ENCODE assay signal across 14 cellular contexts in genomic region chr1:161096015-161096414, GRCh38. TPM values are rescaled to one million over a fixed set of nuclear protein-coding genes. Genes with fewer than 3 reads are reported as not detected.
DNase-seq lines count a peak whose midpoint lies in the region; ATAC-seq and TF ChIP-seq lines count a peak whose summit lies in the region.
"Had no signal": no experiment of that assay in that cellular context is flagged by ENCODE, and none has a peak within 500 bp of the region (broad histone marks: within the 10 kb centered on the region; RNA-seq: fewer than 3 reads in every experiment).

No MANE protein-coding gene starts in this region.

- H3K79me2 ChIP-seq in osteoblast (ENCODE audit: insufficient read depth, low read length), result no peaks in the 10 kb centered on the region

- no peak overlapping the region for H2AFZ ChIP-seq in osteoblast (ENCODE audit: low read length)

- ATAC-seq in GM19452 (IDR thresholded peaks at IDR 0.05; ENCODE audit: unreplicated experiment) (peak; percentile 42), HG03378 (IDR thresholded peaks at IDR 0.05; ENCODE audit: unreplicated experiment) (peak; percentile 50)
- ATAC-seq: activated CD8-positive, alpha-beta memory T cell treated with anti-CD3 and anti-CD28 coated beads, Interleukin-2, amount 10 ng/mL, durations not matched to agents 7 days and 5 days; left lung; PC-3 had no signal

- H3K27ac ChIP-seq in osteoblast (ENCODE audit: low read depth, low read length) (no peak overlapping the region), vagina (no peak overlapping the region)

- in situ Hi-C loops in GM13977 (cut with MboI; ENCODE audit: low pct_unique_long_range_greater_than_20kb, low sequenced_read_pairs, unreplicated experiment), result no loop called here

- no peak for TF ChIP-seq CTCF in GM13977 (IDR thresholded peaks at IDR 0.05; ENCODE audit: extremely low read depth, insufficient read depth, missing control alignments)
- no peak for TF ChIP-seq CTCF in osteoblast (IDR thresholded peaks at IDR 0.05; ENCODE audit: extremely low read depth, low read depth, low read length)
- no peak for TF ChIP-seq CTCF in vagina (IDR thresholded peaks at IDR 0.05)

- intact Hi-C loops in vagina (cut with DNase I), result loop anchor here (5.0 to 10.0 kb wide), 2 partner anchors 49 to 101 kb away; partner anchors contain the start of gene USF1

- H4K20me1 ChIP-seq in osteoblast (ENCODE audit: insufficient read depth, low read length), result peaks cover 7% of the 10 kb centered on the region

- H3K4me1 ChIP-seq in osteoblast (ENCODE audit: insufficient read depth, low read length) (peaks cover 22% of the 10 kb centered on the region), vagina (peaks cover 16% of the 10 kb centered on the region)
- H3K4me1 ChIP-seq: Caco-2 had no signal

- no peaks in the 10 kb centered on the region for H3K9me3 ChIP-seq in osteoblast (ENCODE audit: low read depth, low read length)
- H3K9me3 ChIP-seq in vagina, result no peaks in the 10 kb centered on the region
- H3K9me3 ChIP-seq: Caco-2, heart right ventricle, left lung had no signal

- H3K27me3 ChIP-seq in osteoblast (ENCODE audit: insufficient read depth, low read length), result no peaks in the 10 kb centered on the region
- no peaks in the 10 kb centered on the region for H3K27me3 ChIP-seq in vagina
- H3K27me3 ChIP-seq: heart right ventricle, left lung had no signal

- H3K4me2 ChIP-seq in osteoblast (ENCODE audit: insufficient read depth, low read length), result no peak overlapping the region

- no peak overlapping the region for H3K4me3 ChIP-seq in osteoblast (ENCODE audit: insufficient read depth, low read length)
- no peak overlapping the region for H3K4me3 ChIP-seq in vagina
- H3K4me3 ChIP-seq: heart right ventricle, left lung had no signal

- H3K36me3 ChIP-seq in osteoblast (ENCODE audit: insufficient read depth, low read length) (peaks cover 15% of the 10 kb centered on the region), vagina (peaks cover 0 to 11% of the 10 kb centered on the region in 2 donors)

- no peak for TF ChIP-seq POLR2A in vagina (IDR thresholded peaks at IDR 0.05)

- DNase-seq in GM13977 (ENCODE audit: low spot score) (peak; percentile 76), osteoblast (ENCODE audit: insufficient read length, low spot score, missing footprints) (peak; percentile 78), NOMO-1 treated with DMSO at 0.1 percent for 48 hours (lab: John Stamatoyannopoulos, UW; ENCODE audit: unreplicated experiment) (no peak), vagina (ENCODE audit: extremely low spot score in 2 of 2) (no peak), epidermal melanocyte (ENCODE audit: insufficient read length, low spot score) (no peak)
- DNase-seq: activated CD8-positive, alpha-beta memory T cell treated with anti-CD3 and anti-CD28 coated beads, Interleukin-2, amount 10 ng/mL, durations not matched to agents 7 days and 5 days; Caco-2; Kasumi-1; left lung; nucleus accumbens had no signal

RNA-seq across cellular contexts. Expression of gene KLHDC9, which starts 2.1 kb away (rescaled TPM):
- total RNA-seq in osteoblast (1.4 and 1.5 TPM in 2 replicates), vagina (9.3 TPM)

RNA-seq across cellular contexts. Expression of gene NECTIN4, which starts 6.7 kb away (rescaled TPM):
- total RNA-seq in osteoblast (under 0.01 TPM in 2 replicates), vagina (42.7 TPM)

RNA-seq across cellular contexts. Expression of gene PFDN2, which starts 21.8 kb away (rescaled TPM):
- total RNA-seq in osteoblast (17.7 and 27.9 TPM in 2 replicates), vagina (47.1 TPM)

RNA-seq across cellular contexts. Expression of gene NIT1, which starts 21.9 kb away (rescaled TPM):
- 23.9 and 28.0 TPM in 2 replicates for total RNA-seq in osteoblast
- 31.7 TPM for total RNA-seq in vagina

RNA-seq across cellular contexts. Expression of gene ARHGAP30, which starts 26.3 kb away (rescaled TPM):
- total RNA-seq in osteoblast, result under 0.01 TPM in 1 of 2 replicates, not detected in the other
- total RNA-seq in vagina, result 14.5 TPM
- total RNA-seq: Caco-2 had no signal

Comparison
In these comparisons a context has a peak if more than half of its experiments do, and no peak if none do; other contexts are left out.
1. DNase-seq: peak in GM13977 (single experiment) and osteoblast (single experiment); none in NOMO-1 treated with DMSO at 0.1 percent for 48 hours (single experiment), vagina (0 of 2) and epidermal melanocyte (single experiment).
2. RNA of gene NECTIN4, which starts 6.7 kb away (total RNA-seq): 42.7 TPM in vagina (single experiment); under 0.01 TPM in osteoblast; every median in the first group is over 10 times any median in the second.